ENCODE assay signal across 8 cellular contexts in the genomic region with DNA sequence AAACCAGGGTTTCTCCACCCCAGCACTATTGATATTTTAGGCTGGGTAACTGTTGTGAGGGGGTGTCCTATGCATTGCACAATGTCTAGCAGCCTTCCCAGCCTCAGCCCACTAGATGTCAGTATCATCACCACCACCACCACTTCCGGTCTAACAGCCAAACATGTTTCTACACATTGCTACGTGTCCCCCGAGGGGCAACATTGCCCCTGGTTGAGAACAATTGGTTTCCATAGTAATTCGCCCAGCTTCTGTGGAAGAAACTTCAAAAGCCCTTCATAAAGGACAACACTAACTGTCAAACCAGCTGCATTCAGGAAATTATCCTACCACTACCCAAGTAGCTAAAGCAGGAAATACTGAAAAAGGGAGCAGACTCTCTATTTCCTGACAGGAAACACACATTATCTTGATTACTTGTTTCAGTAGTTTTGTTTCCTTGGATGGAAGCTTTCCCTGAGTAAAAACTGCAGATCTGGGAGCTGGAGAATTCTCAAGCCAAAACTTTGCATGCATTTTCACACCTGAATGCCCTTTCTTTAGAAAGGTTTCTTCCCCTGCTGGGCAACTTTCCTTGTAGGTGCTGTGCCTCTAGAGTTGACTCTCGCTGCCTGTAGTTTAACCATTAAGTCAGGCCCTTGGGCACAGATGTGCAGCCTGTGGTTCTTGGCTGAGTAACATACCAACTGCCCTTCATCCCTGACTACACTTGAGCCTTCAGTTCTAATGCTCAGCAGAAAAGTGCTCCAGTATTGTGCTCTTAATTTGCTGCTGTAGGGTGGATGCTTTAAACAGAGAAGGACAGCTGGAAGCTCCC. TPM values are rescaled to one million over a fixed set of nuclear protein-coding genes. Genes with fewer than 3 reads are reported as not detected.
DNase-seq lines count a peak whose midpoint lies in the region; ATAC-seq, FAIRE-seq and TF ChIP-seq lines count a peak whose summit lies in the region.
"Had no signal": no experiment of that assay in that cellular context is flagged by ENCODE, and none has a peak within 500 bp of the region (broad histone marks: within the 10 kb centered on the region; RNA-seq: fewer than 3 reads in every experiment).

No MANE protein-coding gene starts in this region.

- H3K9ac ChIP-seq in H9 (ENCODE audit: extremely low read depth, insufficient read length, low read length) = no peak overlapping the region

- no peaks in the 10 kb centered on the region for H3K79me1 ChIP-seq in H9 (ENCODE audit: insufficient read depth, low read depth, low read length, poor library complexity, severe bottlenecking)

- H2AFZ ChIP-seq in H9 (ENCODE audit: low read length) = no peak overlapping the region

- H3K9me3 ChIP-seq in H9 (ENCODE audit: control insufficient read depth, low read depth, low read length) (no peaks in the 10 kb centered on the region), mucosa of descending colon (no peaks in the 10 kb centered on the region)
- H3K9me3 ChIP-seq: neutrophil had no signal

- H4K20me1 ChIP-seq in H9 (ENCODE audit: control insufficient read depth, insufficient read depth, insufficient read length) = no peaks in the 10 kb centered on the region

- no peaks in the 10 kb centered on the region for H3K27me3 ChIP-seq in H9 (ENCODE audit: insufficient read depth, low read length)
- H3K27me3 ChIP-seq: neutrophil had no signal

- H3K27ac Mint-ChIP-seq in H9 = peak overlapping the region in 2 of 3 experiments; percentile 29 to 75; a peak in 2 of 7 replicates
- H3K27ac Mint-ChIP-seq in stimulated activated memory B cell treated with anti-CD40 and anti-IgM and Interleukin-4, amounts not matched to agents 10 μg/mL and 1 μg/mL and 100 μg/mL, for 72 hours = peak overlapping the region; percentile 27

- H4K8ac ChIP-seq in H9 (replicated peaks; ENCODE audit: insufficient read length, low read depth, low read length) = no peak overlapping the region

- H2BK120ac ChIP-seq in H9 (ENCODE audit: low read depth, low read length, poor library complexity, severe bottlenecking) = no peak overlapping the region

- H3K23ac ChIP-seq in H9 (ENCODE audit: insufficient read length, low read depth, low read length) = no peak overlapping the region

- no peaks in the 10 kb centered on the region for H3K9me3 Mint-ChIP-seq in H9
- no peaks in the 10 kb centered on the region for H3K9me3 Mint-ChIP-seq in stimulated activated memory B cell treated with anti-CD40 and anti-IgM and Interleukin-4, amounts not matched to agents 10 μg/mL and 1 μg/mL and 100 μg/mL, for 72 hours

- TF ChIP-seq CTCF in H9 (conservative IDR thresholded peaks at IDR 0.05) (peak; percentile 76), WI38 (IDR thresholded peaks at IDR 0.05; ENCODE audit: low read depth, low read length) (peak; percentile 24; the same call in 1 of the 2 replicates), mucosa of descending colon (IDR thresholded peaks at IDR 0.05) (peak; percentile 56)

- no peak overlapping the region for H4K5ac ChIP-seq in H9 (ENCODE audit: insufficient read length, low read depth, low read length)

- H3K14ac ChIP-seq in H9 (ENCODE audit: insufficient read depth, low read length) = no peak overlapping the region

- no peak overlapping the region for H3K4ac ChIP-seq in H9 (ENCODE audit: low read depth, low read length)

- no peak overlapping the region for H3K56ac ChIP-seq in H9 (ENCODE audit: insufficient read length, low read depth, low read length)

- peaks cover 16 to 20% of the 10 kb centered on the region in 2 experiments for H3K4me1 Mint-ChIP-seq in H9
- H3K4me1 Mint-ChIP-seq in stimulated activated memory B cell treated with anti-CD40 and anti-IgM and Interleukin-4, amounts not matched to agents 10 μg/mL and 1 μg/mL and 100 μg/mL, for 72 hours = peaks cover 9% of the 10 kb centered on the region

- H2BK12ac ChIP-seq in H9 (ENCODE audit: insufficient read length, low read depth, low read length) = no peak overlapping the region

- H2BK15ac ChIP-seq in H9 (ENCODE audit: low read depth, low read length) = no peak overlapping the region

- no CpG with 5 or more reads among the region's 5 CpGs for WGBS in H9 (ENCODE audit: extremely low coverage, insufficient read length, low lambda C conversion rate)

- no peak overlapping the region for H3K4me3 ChIP-seq in WI38 (ENCODE audit: low read depth, low read length)
- no peak overlapping the region for H3K4me3 ChIP-seq in mucosa of descending colon

- no peak overlapping the region for H4K91ac ChIP-seq in H9 (ENCODE audit: insufficient read length, low read depth, low read length)

- DNase-seq in GM12891 (ENCODE audit: insufficient read length, low spot score) (peak; percentile 51), H9 (peak; percentile 68), Kasumi-1 (lab: John Stamatoyannopoulos, UW) (peak; percentile 95 to 99), cerebellar cortex (ENCODE audit: low spot score) (peak; percentile 10), mucosa of descending colon (peak in 2 of 3 donors; percentile 31 to 69)

- no peaks in the 10 kb centered on the region for H3K36me3 Mint-ChIP-seq in H9 (ENCODE audit: insufficient read depth in 1 of 3, low read depth in 3 of 3)
- no peaks in the 10 kb centered on the region for H3K36me3 Mint-ChIP-seq in stimulated activated memory B cell treated with anti-CD40 and anti-IgM and Interleukin-4, amounts not matched to agents 10 μg/mL and 1 μg/mL and 100 μg/mL, for 72 hours

- peaks cover 2% of the 10 kb centered on the region; the same call in 1 of the 2 replicates for H3K4me1 ChIP-seq in H9 (ENCODE audit: insufficient read depth, low read length)
- peaks cover 2% of the 10 kb centered on the region for H3K4me1 ChIP-seq in mucosa of descending colon (ENCODE audit: low read depth)

- no peaks in the 10 kb centered on the region for H3K23me2 ChIP-seq in H9 (ENCODE audit: insufficient read length, low read depth, low read length, poor library complexity, severe bottlenecking)

- no peak overlapping the region for H2BK20ac ChIP-seq in H9 (ENCODE audit: low read depth, low read length, poor library complexity, severe bottlenecking)

- no peaks in the 10 kb centered on the region for H3K27me3 Mint-ChIP-seq in H9 (ENCODE audit: low read depth)
- H3K27me3 Mint-ChIP-seq in stimulated activated memory B cell treated with anti-CD40 and anti-IgM and Interleukin-4, amounts not matched to agents 10 μg/mL and 1 μg/mL and 100 μg/mL, for 72 hours = peaks cover 2% of the 10 kb centered on the region

- no peak for TF ChIP-seq POLR2A in GM12891 (IDR thresholded peaks at IDR 0.05; ENCODE audit: low read depth, low read length)

- H2BK5ac ChIP-seq in H9 (ENCODE audit: insufficient read length, low read length) = no peak overlapping the region

- no peak overlapping the region for H3K4me3 Mint-ChIP-seq in H9
- peak overlapping the region; percentile 65 for H3K4me3 Mint-ChIP-seq in stimulated activated memory B cell treated with anti-CD40 and anti-IgM and Interleukin-4, amounts not matched to agents 10 μg/mL and 1 μg/mL and 100 μg/mL, for 72 hours

- no peak overlapping the region for H3T11ph ChIP-seq in H9 (ENCODE audit: low read length)

- intact Hi-C loops in mucosa of descending colon (cut with DNase I, micrococcal nuclease) = no loop called here

- no peaks in the 10 kb centered on the region for H3K79me2 ChIP-seq in H9 (ENCODE audit: insufficient read depth, low read length)

- peak; percentile 99 for FAIRE-seq in GM12891 (lab: Jason Lieb, UNC)

- no peak overlapping the region for H3K27ac ChIP-seq in H9 (ENCODE audit: insufficient read length, low read depth, low read length)
- H3K27ac ChIP-seq: neutrophil had no signal

- H3K18ac ChIP-seq in H9 (ENCODE audit: insufficient read length, low read depth, low read length) = no peak overlapping the region

- H3K4me2 ChIP-seq in H9 (ENCODE audit: insufficient read depth, insufficient read length, low read length) = no peak overlapping the region

- no peak overlapping the region for H2AK5ac ChIP-seq in H9 (ENCODE audit: insufficient read length, low read length)

- no peaks in the 10 kb centered on the region for H3K36me3 ChIP-seq in mucosa of descending colon (ENCODE audit: low read depth)
- H3K36me3 ChIP-seq: neutrophil had no signal

- peak; percentile 95 for ATAC-seq in mucosa of descending colon
- ATAC-seq in stimulated activated memory B cell treated with anti-CD40 and anti-IgM and Interleukin-4, amounts not matched to agents 10 μg/mL and 1 μg/mL and 100 μg/mL, for 72 hours = peak; percentile 91

TF ChIP-seq in GM12891, 5 proteins besides CTCF, POLR2A, EP300 and RAD21:
- peak; percentile 52 for TF ChIP-seq SPI1 (IDR thresholded peaks at IDR 0.05; ENCODE audit: low read depth, low read length)
- no peak for TF ChIP-seq PAX5 (IDR thresholded peaks at IDR 0.05; ENCODE audit: insufficient read depth, low read length, severe bottlenecking)
- TF ChIP-seq TAF1 (IDR thresholded peaks at IDR 0.05; ENCODE audit: low read depth, low read length) = no peak
- 0 out of 2 replicates have a peak, but pooled peaks have one; percentile 57 for TF ChIP-seq POU2F2 (IDR thresholded peaks at IDR 0.05; ENCODE audit: low read depth, low read length)
- TF ChIP-seq POLR2AphosphoS5 (IDR thresholded peaks at IDR 0.05; ENCODE audit: low read depth, low read length) = no peak

RNA-seq across cellular contexts. Expression of gene PKHD1, which starts 23.6 kb away (rescaled TPM):
- polyA plus RNA-seq in GM12891 (2012; ENCODE audit: low read depth, missing spikeins) = 0.04 TPM
- total RNA-seq in H9 (2021) (0.07 and 0.09 TPM in 2 replicates), mucosa of descending colon (under 1 TPM; 0.12 to 0.22 (median 0.20) TPM)

Comparison
In these comparisons a context has a peak if more than half of its experiments do, and no peak if none do; other contexts are left out.
1. DNase-seq: peak in every context shown above with its lines; median percentile 97 in Kasumi-1; 68 in H9; 51 in GM12891; 50 in mucosa of descending colon; 10 in cerebellar cortex.
2. CTCF ChIP-seq: peak in every context shown above with its lines; median percentile 76 in H9; 56 in mucosa of descending colon; 24 in WI38.